Comparison of ENCODE assay signal across 18 cellular contexts in genomic region chr1:92826792-92827191, GRCh38.
"Had no signal": no experiment of that assay in that cellular context is flagged by ENCODE, and none has a peak within 500 bp of the region (broad histone marks: within the 10 kb centered on the region; RNA-seq: fewer than 3 reads in every experiment).

No MANE protein-coding gene starts in this region.

- H3K36me3 ChIP-seq: brain microvascular endothelial cell, neutrophil, transverse colon had no signal

- H3K9me3 ChIP-seq: mucosa of descending colon, neutrophil, transverse colon had no signal

- H3K4me3 ChIP-seq: mucosa of descending colon, transverse colon had no signal

- H3K9me3 Mint-ChIP-seq: central memory CD8-positive, alpha-beta T cell; naive thymus-derived CD8-positive, alpha-beta T cell had no signal

- H3K4me3 Mint-ChIP-seq: central memory CD8-positive, alpha-beta T cell; naive thymus-derived CD8-positive, alpha-beta T cell had no signal

- DNase-seq: activated naive CD4-positive, alpha-beta T cell; activated T-cell treated with anti-CD3 and anti-CD28 coated beads for 4 hours; anterior cingulate cortex; brain microvascular endothelial cell; cortex of kidney; effector CD4-positive, alpha-beta T cell; mucosa of descending colon; naive thymus-derived CD8-positive, alpha-beta T cell; posterior cingulate gyrus; retina; stimulated activated CD4-positive, alpha-beta T cell treated with anti-CD3 and anti-CD28 coated beads, Interleukin-2, amount 100 ng/mL, for 48 hours; stimulated activated naive CD4-positive, alpha-beta T cell; transverse colon had no signal

- H3K27me3 ChIP-seq: brain microvascular endothelial cell, neutrophil, transverse colon had no signal

- H3K27ac Mint-ChIP-seq: naive thymus-derived CD8-positive, alpha-beta T cell had no signal

- H3K27ac ChIP-seq: brain microvascular endothelial cell, neutrophil, transverse colon had no signal

- FAIRE-seq: keratinocyte had no signal

- H3K27me3 Mint-ChIP-seq: central memory CD8-positive, alpha-beta T cell; naive thymus-derived CD8-positive, alpha-beta T cell had no signal

- ATAC-seq: activated CD4-positive, CD25-positive, alpha-beta regulatory T cell treated with anti-CD3 and anti-CD28 coated beads, Interleukin-2, amount 50 U/mL, for 24 hours; left lobe of liver; mucosa of descending colon; naive thymus-derived CD8-positive, alpha-beta T cell had no signal
